9 cellular contexts compared by ENCODE assay signal in the genomic region with DNA sequence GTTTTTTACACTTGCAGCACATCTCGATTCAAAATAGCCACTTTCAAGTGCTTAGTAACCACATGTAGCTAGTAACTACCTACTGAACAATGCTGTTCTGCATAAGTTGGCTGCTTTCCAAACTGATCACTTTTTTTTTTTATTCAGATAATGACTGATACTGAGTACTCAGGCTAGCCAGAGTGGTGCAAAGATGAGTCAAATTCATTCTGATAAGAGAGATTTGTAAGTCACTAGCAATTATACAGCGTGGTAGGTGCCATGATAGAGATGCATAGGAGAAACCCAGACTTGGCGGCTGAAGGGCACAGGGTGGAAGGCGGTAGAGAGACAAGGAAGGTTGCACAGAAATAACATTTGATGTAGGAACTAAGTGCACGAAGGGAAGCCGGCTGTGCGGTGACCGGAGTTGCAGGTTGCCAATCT. TPM values are rescaled to one million over a fixed set of nuclear protein-coding genes. Genes with fewer than 3 reads are reported as not detected.
DNase-seq lines count a peak whose midpoint lies in the region; ATAC-seq and TF ChIP-seq lines count a peak whose summit lies in the region.
"Had no signal": no experiment of that assay in that cellular context is flagged by ENCODE, and none has a peak within 500 bp of the region (broad histone marks: within the 10 kb centered on the region; RNA-seq: fewer than 3 reads in every experiment).

No MANE protein-coding gene starts in this region.

- H3K4me1 Mint-ChIP-seq in chondrocyte (ENCODE audit: low read depth): peaks cover 15% of the 10 kb centered on the region

- H3K36me3 Mint-ChIP-seq in chondrocyte (ENCODE audit: low read depth): no peaks in the 10 kb centered on the region

- H3K27ac Mint-ChIP-seq in chondrocyte (ENCODE audit: unreplicated experiment): peak overlapping the region; percentile 95

- H3K4me3 ChIP-seq in Jurkat, Clone E6-1 (ENCODE audit: low read length): peak overlapping the region; percentile 90
- peak overlapping the region; percentile 72 to 97 for H3K4me3 ChIP-seq in mucosa of rectum (ENCODE audit: low read length in 2 of 2)

- TF ChIP-seq POLR2A in GM19193 (IDR thresholded peaks at IDR 0.05; ENCODE audit: extremely low read depth, insufficient read depth, insufficient read length): peak; percentile 25

- H3K4me1 ChIP-seq in mucosa of rectum (ENCODE audit: control insufficient read depth in 2 of 2, insufficient read depth in 2 of 2, low read length in 2 of 2): peaks cover 5 to 11% of the 10 kb centered on the region in 2 donors

- peak overlapping the region; percentile 84 for H3K27ac ChIP-seq in mucosa of rectum (ENCODE audit: low read depth in 2 of 2, low read length in 2 of 2)

- no peaks in the 10 kb centered on the region for H3K9me3 Mint-ChIP-seq in chondrocyte (ENCODE audit: low read depth)

- H3K36me3 ChIP-seq in mucosa of rectum (ENCODE audit: control insufficient read depth in 2 of 2, insufficient read depth in 2 of 2, low read length in 2 of 2): peaks cover 0 to 3% of the 10 kb centered on the region in 2 donors

- no peak for TF ChIP-seq CTCF in chondrocyte (IDR thresholded peaks at IDR 0.05)

- DNase-seq in Jurkat, Clone E6-1 (ENCODE audit: low read depth, low spot score): no peak
- no peak for DNase-seq in chondrocyte (ENCODE audit: low spot score)
- no peak for DNase-seq in NCI-H2171 (lab: John Stamatoyannopoulos, UW)
- no peak for DNase-seq in NCI-H2107 (lab: John Stamatoyannopoulos, UW)
- no peak for DNase-seq in COLO829 (ENCODE audit: low spot score)

- peak overlapping the region; percentile 47 to 57 for H3K9ac ChIP-seq in mucosa of rectum (ENCODE audit: low read depth in 1 of 2, low read length in 2 of 2)

- H3K27me3 Mint-ChIP-seq in chondrocyte (ENCODE audit: low read depth): no peaks in the 10 kb centered on the region

- no peaks in the 10 kb centered on the region for H3K27me3 ChIP-seq in mucosa of rectum (ENCODE audit: control insufficient read depth in 2 of 2, insufficient read depth in 2 of 2, low read length in 2 of 2)

- no peak for ATAC-seq in GM18909 (IDR thresholded peaks at IDR 0.05; ENCODE audit: poor library complexity, unreplicated experiment)

- no peaks in the 10 kb centered on the region for H3K9me3 ChIP-seq in mucosa of rectum (ENCODE audit: control insufficient read depth in 2 of 2, low read length in 2 of 2)

- H3K4me3 Mint-ChIP-seq in chondrocyte (ENCODE audit: unreplicated experiment): peak overlapping the region; percentile 97

RNA-seq across cellular contexts. Expression of gene IGBP1, which starts 0.4 kb away (rescaled TPM):
- 62.8 TPM for polyA plus RNA-seq in Jurkat, Clone E6-1 (2012; ENCODE audit: insufficient read depth, insufficient read length)
- total RNA-seq in chondrocyte: 30.7 to 32.9 TPM (median 32.0 TPM) in 3 replicates

RNA-seq across cellular contexts. Expression of gene DGAT2L6, which starts 44.4 kb away (rescaled TPM):
- not detected for polyA plus RNA-seq in Jurkat, Clone E6-1 (2012; ENCODE audit: insufficient read depth, insufficient read length)
- not detected in 3 replicates for total RNA-seq in chondrocyte
- polyA plus RNA-seq: adipose tissue had no signal
